9 cellular contexts compared by ENCODE assay signal in genomic region chr12:50542448-50542847, GRCh38. TPM values are rescaled to one million over a fixed set of nuclear protein-coding genes. Genes with fewer than 3 reads are reported as not detected.
DNase-seq lines count a peak whose midpoint lies in the region; ATAC-seq and TF ChIP-seq lines count a peak whose summit lies in the region.
"Had no signal": no experiment of that assay in that cellular context is flagged by ENCODE, and none has a peak within 500 bp of the region (broad histone marks: within the 10 kb centered on the region; RNA-seq: fewer than 3 reads in every experiment).

No MANE protein-coding gene starts in this region.

- H3K4me1 Mint-ChIP-seq in MCF 10A (ENCODE audit: insufficient read depth, unreplicated experiment), result peaks cover 21% of the 10 kb centered on the region
- H3K4me1 Mint-ChIP-seq in effector memory CD8-positive, alpha-beta T cell (ENCODE audit: low read depth in 2 of 2), result peaks cover 3 to 11% of the 10 kb centered on the region in 2 donors
- peaks cover 48% of the 10 kb centered on the region for H3K4me1 Mint-ChIP-seq in stimulated activated naive CD8-positive, alpha-beta T cell treated with anti-CD3 and anti-CD28 coated beads, Interleukin-15, amount 100 ng/mL, for 72 hours

- no peaks in the 10 kb centered on the region for H3K4me1 ChIP-seq in breast epithelium

- no TSS peak for BruUV-seq in MCF 10A (replicated peaks; lab: Mats Ljungman, UMichigan)

- H3K36me3 ChIP-seq in breast epithelium, result no peaks in the 10 kb centered on the region

- TF ChIP-seq CTCF in MCF 10A (IDR thresholded peaks at IDR 0.05; ENCODE audit: unreplicated experiment) (no peak), breast epithelium (IDR thresholded peaks at IDR 0.05) (no peak)

- H3K4me3 Mint-ChIP-seq in MCF 10A (ENCODE audit: unreplicated experiment), result no peak overlapping the region
- no peak overlapping the region for H3K4me3 Mint-ChIP-seq in effector memory CD8-positive, alpha-beta T cell
- peak overlapping the region in 1 of 2 donors; percentile 19 for H3K4me3 Mint-ChIP-seq in stimulated activated naive CD8-positive, alpha-beta T cell treated with anti-CD3 and anti-CD28 coated beads, Interleukin-15, amount 100 ng/mL, for 72 hours

- no peak overlapping the region for H3K27ac ChIP-seq in breast epithelium

- no peaks in the 10 kb centered on the region for H3K27me3 ChIP-seq in breast epithelium

- peak; percentile 49 for DNase-seq in MCF 10A (ENCODE audit: unreplicated experiment)
- DNase-seq in breast epithelium (ENCODE audit: low spot score in 2 of 2), result no peak
- peak; percentile 29 for DNase-seq in RPMI7951 (ENCODE audit: low read depth)
- no peak for DNase-seq in effector memory CD8-positive, alpha-beta T cell
- DNase-seq in stimulated activated naive CD8-positive, alpha-beta T cell treated with anti-CD3 and anti-CD28 coated beads, Interleukin-15, amount 100 ng/mL, for 72 hours, result peak in 1 of 2 donors; percentile 30
- DNase-seq in medulla oblongata (ENCODE audit: extremely low spot score), result no peak
- no peak for DNase-seq in NCI-H2081 treated with DMSO at 0.1 percent for 48 hours (lab: John Stamatoyannopoulos, UW)
- no peak for DNase-seq in SHP77 (lab: John Stamatoyannopoulos, UW)

- no peaks in the 10 kb centered on the region for H3K9me3 Mint-ChIP-seq in MCF 10A (ENCODE audit: unreplicated experiment)
- H3K9me3 Mint-ChIP-seq in effector memory CD8-positive, alpha-beta T cell, result no peaks in the 10 kb centered on the region
- no peaks in the 10 kb centered on the region for H3K9me3 Mint-ChIP-seq in stimulated activated naive CD8-positive, alpha-beta T cell treated with anti-CD3 and anti-CD28 coated beads, Interleukin-15, amount 100 ng/mL, for 72 hours

- TF ChIP-seq POLR2A in breast epithelium (IDR thresholded peaks at IDR 0.05), result no peak

- POLR2A ChIA-PET in MCF 10A (lab: Yijun Ruan, JAX), result interaction anchor here (0.7 to 9.3 kb wide), 11 partner anchors 10 to 99 kb away, joined by 3 to 95 read pairs (median 6); partner anchors contain the start of gene DIP2B

- H3K27ac Mint-ChIP-seq in MCF 10A (ENCODE audit: low read depth, unreplicated experiment), result peak overlapping the region; percentile 96
- H3K27ac Mint-ChIP-seq in effector memory CD8-positive, alpha-beta T cell, result peak overlapping the region; percentile 12 to 49
- H3K27ac Mint-ChIP-seq in stimulated activated naive CD8-positive, alpha-beta T cell treated with anti-CD3 and anti-CD28 coated beads, Interleukin-15, amount 100 ng/mL, for 72 hours, result peak overlapping the region; percentile 91 to 95

- H3K27me3 Mint-ChIP-seq in MCF 10A (ENCODE audit: insufficient read depth, unreplicated experiment), result no peaks in the 10 kb centered on the region
- no peaks in the 10 kb centered on the region for H3K27me3 Mint-ChIP-seq in effector memory CD8-positive, alpha-beta T cell
- H3K27me3 Mint-ChIP-seq in stimulated activated naive CD8-positive, alpha-beta T cell treated with anti-CD3 and anti-CD28 coated beads, Interleukin-15, amount 100 ng/mL, for 72 hours, result no peaks in the 10 kb centered on the region

- no peaks in the 10 kb centered on the region for H3K9me3 ChIP-seq in breast epithelium

- CTCF ChIA-PET in MCF 10A (lab: Yijun Ruan, JAX), result interaction anchor here (0.5 to 0.9 kb wide), 2 partner anchors 15 to 34 kb away, joined by 3 read pairs; no protein-coding TSS in a partner anchor

- no peak for ATAC-seq in effector memory CD8-positive, alpha-beta T cell (replicated peaks)
- ATAC-seq in stimulated activated naive CD8-positive, alpha-beta T cell treated with anti-CD3 and anti-CD28 coated beads, Interleukin-15, amount 100 ng/mL, for 72 hours, result peak; percentile 100
- ATAC-seq: Panc1 had no signal

- intact Hi-C loops in MCF 10A (cut with micrococcal nuclease), result no loop called here
- intact Hi-C loops in breast epithelium (cut with DNase I; ENCODE audit: low total_unique reads), result no loop called here

- no peak overlapping the region for H3K4me3 ChIP-seq in breast epithelium

- H3K36me3 Mint-ChIP-seq in MCF 10A (ENCODE audit: insufficient read depth, unreplicated experiment), result no peaks in the 10 kb centered on the region
- peaks cover 8% of the 10 kb centered on the region for H3K36me3 Mint-ChIP-seq in effector memory CD8-positive, alpha-beta T cell (ENCODE audit: insufficient read depth)

RNA-seq across cellular contexts. Expression of gene DIP2B, which starts 37.7 kb away (rescaled TPM):
- total RNA-seq in MCF 10A (2022), result 18.8 and 19.0 TPM in 2 replicates
- total RNA-seq in breast epithelium, result 10 to 100 TPM; 26.6 to 44.8 (median 33.4) TPM
- total RNA-seq in RPMI7951 (2014; rRNA removed; shearing (Covaris generic)), result 10.8 and 11.8 TPM in 2 replicates

Comparison
In these comparisons a context has a peak if more than half of its experiments do, and no peak if none do; other contexts are left out.
1. DNase-seq: peak in MCF 10A (single experiment) and RPMI7951 (single experiment); none in breast epithelium (0 of 2), effector memory CD8-positive, alpha-beta T cell (0 of 3), medulla oblongata (single experiment), NCI-H2081 treated with DMSO at 0.1 percent for 48 hours (single experiment) and SHP77 (0 of 2).
2. H3K27ac Mint-ChIP-seq: peak in every context shown above with its lines; median percentile 96 in MCF 10A; 93 in stimulated activated naive CD8-positive, alpha-beta T cell treated with anti-CD3 and anti-CD28 coated beads, Interleukin-15, amount 100 ng/mL, for 72 hours; 30 in effector memory CD8-positive, alpha-beta T cell.